ENCODE assay signal across 9 cellular contexts in the genomic region with DNA sequence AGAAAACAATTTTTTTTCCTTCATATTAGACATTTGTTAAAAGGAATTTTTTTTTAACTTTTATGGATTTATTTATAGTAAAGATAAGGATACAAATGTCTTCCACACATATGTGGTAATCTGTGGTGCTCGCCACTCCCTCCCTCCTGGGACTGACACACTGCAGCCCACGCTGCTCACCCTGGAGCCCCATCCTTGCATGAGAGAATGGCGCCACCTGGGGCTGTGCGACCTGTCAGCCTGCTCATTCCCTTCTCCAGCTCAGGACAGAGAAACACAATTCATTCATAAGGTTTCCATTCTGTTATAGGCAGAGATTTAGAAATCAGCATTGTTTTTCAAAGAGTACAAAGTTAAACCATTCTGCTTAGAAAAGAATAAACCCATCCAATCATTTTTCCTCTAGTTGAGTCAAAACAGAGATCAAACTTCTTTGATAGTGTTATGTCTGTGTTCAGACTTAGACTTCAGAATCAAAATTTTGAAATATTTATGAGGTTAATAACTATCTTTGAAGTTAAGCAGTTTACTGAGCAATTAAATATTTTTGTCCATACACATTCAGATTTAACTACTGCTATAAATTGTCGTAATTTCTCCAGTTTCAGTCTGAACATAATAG. TPM values are rescaled to one million over a fixed set of nuclear protein-coding genes. Genes with fewer than 3 reads are reported as not detected.
DNase-seq lines count a peak whose midpoint lies in the region; ATAC-seq and TF ChIP-seq lines count a peak whose summit lies in the region.
"Had no signal": no experiment of that assay in that cellular context is flagged by ENCODE, and none has a peak within 500 bp of the region (broad histone marks: within the 10 kb centered on the region; RNA-seq: fewer than 3 reads in every experiment).

No MANE protein-coding gene starts in this region.

- TF ChIP-seq CTCF in left ventricle myocardium inferior (IDR thresholded peaks at IDR 0.05; ENCODE audit: borderline replicate concordance) = peak; percentile 48

- H3K27ac ChIP-seq in left ventricle myocardium inferior (replicated peaks) = peak overlapping the region; percentile 10

- no peak overlapping the region for H3K4me3 Mint-ChIP-seq in activated T-cell treated with anti-CD3 and anti-CD28 coated beads, Interleukin-2, amount 50 U/mL, for 4 hours
- H3K4me3 Mint-ChIP-seq: CD8-positive, alpha-beta memory T cell had no signal

- H3K36me3 ChIP-seq in left ventricle myocardium inferior = peaks cover 33% of the 10 kb centered on the region

- no peaks in the 10 kb centered on the region for H3K9me3 Mint-ChIP-seq in activated T-cell treated with anti-CD3 and anti-CD28 coated beads, Interleukin-2, amount 50 U/mL, for 4 hours
- H3K9me3 Mint-ChIP-seq: CD8-positive, alpha-beta memory T cell had no signal

- ATAC-seq in activated T-cell treated with anti-CD3 and anti-CD28 coated beads, Interleukin-2, amount 50 U/mL, for 4 hours = peak in 1 of 2 donors; percentile 46
- no peak for ATAC-seq in GM21390 (IDR thresholded peaks at IDR 0.05; ENCODE audit: unreplicated experiment)

- peak; percentile 9 to 56 (median 31) for DNase-seq in NCI-H1417 (lab: John Stamatoyannopoulos, UW)
- no peak for DNase-seq in NCI-H1417 treated with DMSO at 0.1 percent for 48 hours (lab: John Stamatoyannopoulos, UW)
- DNase-seq in NCI-H1105 treated with DMSO at 0.1 percent for 48 hours (lab: John Stamatoyannopoulos, UW) = peak; percentile 10
- DNase-seq in activated T-cell treated with anti-CD3 and anti-CD28 coated beads, Interleukin-2, amount 50 U/mL, for 4 hours = peak; percentile 23
- DNase-seq in left ventricle myocardium inferior = peak; percentile 38
- peak; percentile 16 for DNase-seq in stimulated activated CD4-positive, alpha-beta T cell treated with anti-CD3 and anti-CD28 coated beads, Interleukin-12 subunit alpha, Interleukin-12 subunit beta, amount 100 ng/mL, for 4 hours
- DNase-seq in SHP77 treated with DMSO at 0.1 percent for 48 hours (lab: John Stamatoyannopoulos, UW) = no peak

- no peaks in the 10 kb centered on the region for H3K27me3 ChIP-seq in left ventricle myocardium inferior (ENCODE audit: low read depth)

- peaks cover 31% of the 10 kb centered on the region for H3K4me1 ChIP-seq in left ventricle myocardium inferior

- peaks cover 6% of the 10 kb centered on the region for H3K4me1 Mint-ChIP-seq in activated T-cell treated with anti-CD3 and anti-CD28 coated beads, Interleukin-2, amount 50 U/mL, for 4 hours (ENCODE audit: low read depth)

- peaks cover 31% of the 10 kb centered on the region for H3K36me3 Mint-ChIP-seq in activated T-cell treated with anti-CD3 and anti-CD28 coated beads, Interleukin-2, amount 50 U/mL, for 4 hours (ENCODE audit: insufficient read depth)

- H3K4me3 ChIP-seq in left ventricle myocardium inferior = no peak overlapping the region

- no peaks in the 10 kb centered on the region for H3K27me3 Mint-ChIP-seq in activated T-cell treated with anti-CD3 and anti-CD28 coated beads, Interleukin-2, amount 50 U/mL, for 4 hours (ENCODE audit: low read depth)

- intact Hi-C loops in left ventricle myocardium inferior (cut with micrococcal nuclease) = loop anchor here (10.0 kb wide), 1 partner anchor 159 kb away; no protein-coding TSS in a partner anchor

- H3K9me3 ChIP-seq in left ventricle myocardium inferior (replicated peaks) = no peaks in the 10 kb centered on the region

RNA-seq across cellular contexts. Expression of a gene that starts 42.8 kb away (rescaled TPM):
- total RNA-seq in activated T-cell treated with anti-CD3 and anti-CD28 coated beads, Interleukin-2, amount 50 U/mL, for 4 hours = 100 to 1,000 TPM; 103 to 116 (median 112) TPM
- total RNA-seq in left ventricle myocardium inferior = 166 TPM

Comparison
In these comparisons a context has a peak if more than half of its experiments do, and no peak if none do; other contexts are left out.
1. DNase-seq: peak in NCI-H1417 (3 of 3), NCI-H1105 treated with DMSO at 0.1 percent for 48 hours (single experiment), activated T-cell treated with anti-CD3 and anti-CD28 coated beads, Interleukin-2, amount 50 U/mL, for 4 hours (single experiment), left ventricle myocardium inferior (single experiment) and stimulated activated CD4-positive, alpha-beta T cell treated with anti-CD3 and anti-CD28 coated beads, Interleukin-12 subunit alpha, Interleukin-12 subunit beta, amount 100 ng/mL, for 4 hours (single experiment); none in NCI-H1417 treated with DMSO at 0.1 percent for 48 hours (single experiment) and SHP77 treated with DMSO at 0.1 percent for 48 hours (single experiment).